In genomic region chr1:40796939-40797667, GRCh38 we compare ENCODE assay signal across 8 cellular contexts. TPM values are rescaled to one million over a fixed set of nuclear protein-coding genes. Genes with fewer than 3 reads are reported as not detected.
DNase-seq lines count a peak whose midpoint lies in the region; ATAC-seq, FAIRE-seq and TF ChIP-seq lines count a peak whose summit lies in the region.

No MANE protein-coding gene starts in this region.

- no peak for TF ChIP-seq POLR2A in GM12891 (IDR thresholded peaks at IDR 0.05; ENCODE audit: low read depth, low read length)

- H3K36me3 ChIP-seq in muscle layer of colon (ENCODE audit: insufficient read depth, low read length): peaks cover 5% of the 10 kb centered on the region

- no peaks in the 10 kb centered on the region for H3K9me3 ChIP-seq in muscle layer of colon (ENCODE audit: low read length)

- ATAC-seq in activated naive CD8-positive, alpha-beta T cell treated with anti-CD3 and anti-CD28 coated beads, Interleukin-2, amount 10 ng/mL, durations not matched to agents 7 days and 5 days (ENCODE audit: low read depth): no peak
- no peak for ATAC-seq in GM21619 (IDR thresholded peaks at IDR 0.05; ENCODE audit: unreplicated experiment)

- H3K27me3 ChIP-seq in muscle layer of colon (ENCODE audit: control insufficient read depth in 1 of 2, insufficient read depth in 2 of 2, low read length in 2 of 2): no peaks in the 10 kb centered on the region

- POLR2A ChIA-PET in activated naive CD8-positive, alpha-beta T cell treated with anti-CD3 and anti-CD28 coated beads, Interleukin-2, amount 10 ng/mL, durations not matched to agents 7 days and 5 days (lab: Charles Lee): interaction anchor here (0.9 to 3.1 kb wide), 7 partner anchors 10 to 106 kb away, joined by 4 to 15 read pairs (median 6); partner anchors contain the start of genes CITED4 and NFYC

- DNase-seq in A172 (ENCODE audit: low spot score) (peak; percentile 60), GM12891 (ENCODE audit: insufficient read length, low spot score) (no peak), glutamatergic neuron (no peak), GM19239 (ENCODE audit: insufficient read length, low spot score) (no peak), NCI-H2029 treated with DMSO at 0.1 percent for 48 hours (lab: John Stamatoyannopoulos, UW) (no peak)
- no peak for DNase-seq in activated naive CD8-positive, alpha-beta T cell treated with anti-CD3 and anti-CD28 coated beads, Interleukin-2, amount 10 ng/mL, durations not matched to agents 7 days and 5 days

- no peaks in the 10 kb centered on the region for H3K9me3 Mint-ChIP-seq in activated naive CD8-positive, alpha-beta T cell treated with anti-CD3 and anti-CD28 coated beads, Interleukin-2, amount 10 ng/mL, durations not matched to agents 7 days and 5 days
- peaks cover 5% of the 10 kb centered on the region for H3K9me3 Mint-ChIP-seq in glutamatergic neuron (ENCODE audit: unreplicated experiment)

- no peak for TF ChIP-seq CTCF in glutamatergic neuron (IDR thresholded peaks at IDR 0.05; ENCODE audit: partially characterized antibody, unreplicated experiment)

- peaks cover 67% of the 10 kb centered on the region for H3K4me1 ChIP-seq in muscle layer of colon (ENCODE audit: insufficient read depth, low read length)

- H3K4me3 Mint-ChIP-seq in activated naive CD8-positive, alpha-beta T cell treated with anti-CD3 and anti-CD28 coated beads, Interleukin-2, amount 10 ng/mL, durations not matched to agents 7 days and 5 days: peak overlapping the region; percentile 64
- no peak overlapping the region for H3K4me3 Mint-ChIP-seq in glutamatergic neuron (ENCODE audit: unreplicated experiment)

- FAIRE-seq in GM12891 (lab: Jason Lieb, UNC): peak; percentile 69
- FAIRE-seq in GM19239 (lab: Jason Lieb, UNC): no peak

- peak overlapping the region in 1 of 2 donors; percentile 31 for H3K4me3 ChIP-seq in muscle layer of colon (ENCODE audit: low read depth in 1 of 2, low read length in 2 of 2)

- H3K27ac ChIP-seq in muscle layer of colon (ENCODE audit: low read depth, low read length): peak overlapping the region; percentile 83

- peak overlapping the region; percentile 84 for H3K27ac Mint-ChIP-seq in activated naive CD8-positive, alpha-beta T cell treated with anti-CD3 and anti-CD28 coated beads, Interleukin-2, amount 10 ng/mL, durations not matched to agents 7 days and 5 days
- no peak overlapping the region for H3K27ac Mint-ChIP-seq in glutamatergic neuron (ENCODE audit: unreplicated experiment)

- H3K9ac ChIP-seq in muscle layer of colon (ENCODE audit: low read length): peak overlapping the region; percentile 64

- no peaks in the 10 kb centered on the region for H3K27me3 Mint-ChIP-seq in activated naive CD8-positive, alpha-beta T cell treated with anti-CD3 and anti-CD28 coated beads, Interleukin-2, amount 10 ng/mL, durations not matched to agents 7 days and 5 days
- peaks cover 6% of the 10 kb centered on the region for H3K27me3 Mint-ChIP-seq in glutamatergic neuron (ENCODE audit: unreplicated experiment)

- H3K4me1 Mint-ChIP-seq in activated naive CD8-positive, alpha-beta T cell treated with anti-CD3 and anti-CD28 coated beads, Interleukin-2, amount 10 ng/mL, durations not matched to agents 7 days and 5 days: peaks cover 45% of the 10 kb centered on the region
- H3K4me1 Mint-ChIP-seq in glutamatergic neuron (ENCODE audit: low read depth, unreplicated experiment): peaks cover 16% of the 10 kb centered on the region

- H3K36me3 Mint-ChIP-seq in activated naive CD8-positive, alpha-beta T cell treated with anti-CD3 and anti-CD28 coated beads, Interleukin-2, amount 10 ng/mL, durations not matched to agents 7 days and 5 days: no peaks in the 10 kb centered on the region
- no peaks in the 10 kb centered on the region for H3K36me3 Mint-ChIP-seq in glutamatergic neuron (ENCODE audit: unreplicated experiment)

TF ChIP-seq in GM12891, 5 proteins besides CTCF, POLR2A, EP300 and RAD21:
- TF ChIP-seq POLR2AphosphoS5 (IDR thresholded peaks at IDR 0.05; ENCODE audit: low read depth, low read length) (no peak), SPI1 (IDR thresholded peaks at IDR 0.05; ENCODE audit: low read depth, low read length) (0 out of 2 replicates have a peak, but pooled peaks have one; percentile 6), TAF1 (IDR thresholded peaks at IDR 0.05; ENCODE audit: low read depth, low read length) (no peak), PAX5 (IDR thresholded peaks at IDR 0.05; ENCODE audit: insufficient read depth, low read length, severe bottlenecking) (no peak), POU2F2 (IDR thresholded peaks at IDR 0.05; ENCODE audit: low read depth, low read length) (no peak)

RNA-seq across cellular contexts. Expression of gene KCNQ4, which starts 13.5 kb away (rescaled TPM):
- not detected in 2 replicates for total RNA-seq in A172 (2014; rRNA removed; shearing (Covaris generic))
- polyA plus RNA-seq in GM12891 (2012; ENCODE audit: low read depth, missing spikeins): 0.71 TPM
- 1 to 10 TPM; 1.2 to 1.5 TPM for total RNA-seq in activated naive CD8-positive, alpha-beta T cell treated with anti-CD3 and anti-CD28 coated beads, Interleukin-2, amount 10 ng/mL, durations not matched to agents 7 days and 5 days
- total RNA-seq in glutamatergic neuron (ENCODE audit: unreplicated experiment): 0.76 TPM
